22 cellular contexts compared by ENCODE assay signal in genomic region chr3:148004331-148004730, GRCh38.
"Had no signal": no experiment of that assay in that cellular context is flagged by ENCODE, and none has a peak within 500 bp of the region (broad histone marks: within the 10 kb centered on the region; RNA-seq: fewer than 3 reads in every experiment).

No MANE protein-coding gene starts in this region.

- H3K9me3 Mint-ChIP-seq: activated naive CD8-positive, alpha-beta T cell treated with anti-CD3 and anti-CD28 coated beads, Interleukin-2, amount 10 ng/mL, durations not matched to agents 7 days and 5 days had no signal

- H3K27ac Mint-ChIP-seq: activated CD8-positive, alpha-beta T cell treated with anti-CD3 and anti-CD28 coated beads, Interleukin-2, amount 10 ng/mL, durations not matched to agents 7 days and 5 days; activated naive CD8-positive, alpha-beta T cell treated with anti-CD3 and anti-CD28 coated beads, Interleukin-2, amount 10 ng/mL, durations not matched to agents 7 days and 5 days; T-helper 1 cell treated with Interleukin-12 subunit alpha and Interleukin-12 subunit beta and Interleukin-4 antibody, amounts not matched to agents 30 μg/mL and 1 μg/mL, for 36 hours had no signal

- DNase-seq: activated CD4-positive, alpha-beta T cell treated with anti-CD3 and anti-CD28 coated beads for 48 hours; activated CD4-positive, alpha-beta T cell treated with anti-CD3 and anti-CD28 coated beads, Interleukin-2, amount 50 U/mL, for 4 hours; activated CD4-positive, CD25-positive, alpha-beta regulatory T cell treated with anti-CD3 and anti-CD28 coated beads, Interleukin-2, amount 50 U/mL, for 72 hours; activated CD8-positive, alpha-beta memory T cell treated with anti-CD3 and anti-CD28 coated beads, Interleukin-2, amount 50 U/mL, for 48 hours; activated CD8-positive, alpha-beta T cell treated with anti-CD3 and anti-CD28 coated beads, Interleukin-2, amount 10 ng/mL, durations not matched to agents 7 days and 5 days; activated naive CD4-positive, alpha-beta T cell treated with anti-CD3 and anti-CD28 coated beads, Interleukin-2, amount 50 U/mL, for 16 hours; activated naive CD8-positive, alpha-beta T cell treated with anti-CD3 and anti-CD28 coated beads, Interleukin-2, amount 10 ng/mL, durations not matched to agents 7 days and 5 days; activated T-cell treated with anti-CD3 and anti-CD28 coated beads, Interleukin-2, amount 50 U/mL, for 1 hour; adrenal gland; anterior cingulate cortex; body of pancreas; MG63; NCI-H1105 treated with DMSO at 0.1 percent for 48 hours; NCI-H1436 treated with DMSO at 0.1 percent for 48 hours; NCI-H187; NCI-H2081; NCI-H226; NCI-H69; PC-3; SHP77 had no signal

- H3K4me3 Mint-ChIP-seq: activated CD8-positive, alpha-beta T cell treated with anti-CD3 and anti-CD28 coated beads, Interleukin-2, amount 10 ng/mL, durations not matched to agents 7 days and 5 days; activated naive CD8-positive, alpha-beta T cell treated with anti-CD3 and anti-CD28 coated beads, Interleukin-2, amount 10 ng/mL, durations not matched to agents 7 days and 5 days; central memory CD8-positive, alpha-beta T cell; T-helper 1 cell treated with Interleukin-12 subunit alpha and Interleukin-12 subunit beta and Interleukin-4 antibody, amounts not matched to agents 30 μg/mL and 1 μg/mL, for 36 hours had no signal

- H3K27ac ChIP-seq: adrenal gland, body of pancreas had no signal

- H3K4me1 Mint-ChIP-seq: activated naive CD8-positive, alpha-beta T cell treated with anti-CD3 and anti-CD28 coated beads, Interleukin-2, amount 10 ng/mL, durations not matched to agents 7 days and 5 days; central memory CD8-positive, alpha-beta T cell had no signal

- H3K4me3 ChIP-seq: adrenal gland, body of pancreas, MG63 had no signal

- H3K27me3 Mint-ChIP-seq: activated naive CD8-positive, alpha-beta T cell treated with anti-CD3 and anti-CD28 coated beads, Interleukin-2, amount 10 ng/mL, durations not matched to agents 7 days and 5 days; central memory CD8-positive, alpha-beta T cell had no signal

- ATAC-seq: activated CD8-positive, alpha-beta T cell treated with anti-CD3 and anti-CD28 coated beads, Interleukin-2, amount 10 ng/mL, durations not matched to agents 7 days and 5 days; body of pancreas; PC-3 had no signal

- H3K27me3 ChIP-seq: adrenal gland, body of pancreas, MG63 had no signal

- H3K36me3 Mint-ChIP-seq: activated naive CD8-positive, alpha-beta T cell treated with anti-CD3 and anti-CD28 coated beads, Interleukin-2, amount 10 ng/mL, durations not matched to agents 7 days and 5 days had no signal

- H3K4me1 ChIP-seq: adrenal gland, body of pancreas had no signal

- H3K36me3 ChIP-seq: adrenal gland, MG63 had no signal
